10 cellular contexts compared by ENCODE assay signal in genomic region chr21:39613029-39613934, GRCh38. TPM values are rescaled to one million over a fixed set of nuclear protein-coding genes. Genes with fewer than 3 reads are reported as not detected.
A peak's percentile ranks its signal among the peaks of the same experiment; 100 is the strongest.
DNase-seq lines count a peak whose midpoint lies in the region; ATAC-seq, FAIRE-seq and TF ChIP-seq lines count a peak whose summit lies in the region.
"Had no signal": no experiment of that assay in that cellular context is flagged by ENCODE, and none has a peak within 500 bp of the region (broad histone marks: within the 10 kb centered on the region; RNA-seq: fewer than 3 reads in every experiment).

No MANE protein-coding gene starts in this region.

- DNase-seq in astrocyte (ENCODE audit: low read depth) (peak; percentile 25), OCI-LY7 (ENCODE audit: low spot score) (no peak), NOMO-1 treated with DMSO at 0.1 percent for 48 hours (lab: John Stamatoyannopoulos, UW; ENCODE audit: unreplicated experiment) (no peak)
- DNase-seq: activated gamma-delta T cell treated with Interleukin-2 at 50 U/mL for 16 hours had no signal

- H3K27ac Mint-ChIP-seq in astrocyte (ENCODE audit: unreplicated experiment) = no peak overlapping the region

- H3K4me3 ChIP-seq in HUES6 (ENCODE audit: low read depth, low read length) (peak overlapping the region; percentile 81), astrocyte (ENCODE audit: insufficient read depth, low read depth, low read length) (peak overlapping the region; percentile 71), iPS-18c (ENCODE audit: insufficient read depth, low read depth, low read length) (peak overlapping the region; percentile 78), skeletal muscle satellite cell (ENCODE audit: low read length) (peak overlapping the region; percentile 72), OCI-LY7 (ENCODE audit: low read depth, low read length, poor library complexity, severe bottlenecking) (no peak overlapping the region)

- H2AFZ ChIP-seq in astrocyte (ENCODE audit: low read depth, low read length) (peak overlapping the region; percentile 94), OCI-LY7 (ENCODE audit: low read length) (no peak overlapping the region)

- peaks cover 13% of the 10 kb centered on the region for H3K27me3 Mint-ChIP-seq in astrocyte (ENCODE audit: low read depth, unreplicated experiment)

- H3K9me3 Mint-ChIP-seq in astrocyte (ENCODE audit: unreplicated experiment) = no peaks in the 10 kb centered on the region

- BruUV-seq in OCI-LY7 (replicated peaks; lab: Mats Ljungman, UMichigan) = no TSS peak

- H3K27ac ChIP-seq in HUES6 (ENCODE audit: low read depth, low read length) = peak overlapping the region; percentile 3; the same call in 1 of the 2 replicates
- no peak overlapping the region for H3K27ac ChIP-seq in astrocyte (ENCODE audit: low read depth, low read length)
- H3K27ac ChIP-seq in OCI-LY7 (ENCODE audit: low read depth, low read length, poor library complexity, severe bottlenecking) = no peak overlapping the region

- intact Hi-C loops in OCI-LY7 (cut with micrococcal nuclease; ENCODE audit: unreplicated experiment) = no loop called here

- TF ChIP-seq CTCF in astrocyte (IDR thresholded peaks at IDR 0.05; ENCODE audit: insufficient read depth, low read depth, low read length) (no peak), OCI-LY7 (conservative IDR thresholded peaks at IDR 0.05; ENCODE audit: low read length) (no peak)

- POLR2A ChIA-PET in OCI-LY7 (lab: Charles Lee) = interaction anchor here (0.9 kb wide), 1 partner anchor 99 kb away, joined by 3 read pairs; no protein-coding TSS in a partner anchor

- peaks cover 35% of the 10 kb centered on the region for H3K4me1 ChIP-seq in HUES6 (ENCODE audit: control insufficient read depth, insufficient read depth, low read length)
- peaks cover 27% of the 10 kb centered on the region for H3K4me1 ChIP-seq in astrocyte (ENCODE audit: insufficient read depth, low read length)
- peaks cover 13% of the 10 kb centered on the region for H3K4me1 ChIP-seq in skeletal muscle satellite cell (ENCODE audit: control insufficient read depth, insufficient read depth, low read length)
- no peaks in the 10 kb centered on the region for H3K4me1 ChIP-seq in OCI-LY7 (ENCODE audit: insufficient read depth, low read length, poor library complexity, severe bottlenecking)

- no peaks in the 10 kb centered on the region for H3K9me2 ChIP-seq in OCI-LY7 (ENCODE audit: insufficient read depth, low read length)

- H3K36me3 ChIP-seq in HUES6 (ENCODE audit: control insufficient read depth, insufficient read depth, low read length) (peaks cover 40% of the 10 kb centered on the region), astrocyte (ENCODE audit: insufficient read depth, low read length) (no peaks in the 10 kb centered on the region), skeletal muscle satellite cell (ENCODE audit: insufficient read depth, low read length) (no peaks in the 10 kb centered on the region), OCI-LY7 (ENCODE audit: insufficient read depth, low read length) (no peaks in the 10 kb centered on the region)

- H3K79me2 ChIP-seq in astrocyte (ENCODE audit: insufficient read depth, low read length) (no peaks in the 10 kb centered on the region), OCI-LY7 (ENCODE audit: insufficient read depth, low read depth, low read length) (no peaks in the 10 kb centered on the region)

- H4K20me1 ChIP-seq in astrocyte (ENCODE audit: insufficient read depth, low read length) (no peaks in the 10 kb centered on the region), OCI-LY7 (ENCODE audit: insufficient read depth, low read length) (no peaks in the 10 kb centered on the region)

- H3K4me3 Mint-ChIP-seq in astrocyte (ENCODE audit: unreplicated experiment) = peak overlapping the region; percentile 89

- H3K9ac ChIP-seq in HUES6 (ENCODE audit: low read length) = peak overlapping the region; percentile 85
- peak overlapping the region; percentile 76 for H3K9ac ChIP-seq in astrocyte (ENCODE audit: low read length)
- peak overlapping the region; percentile 61 for H3K9ac ChIP-seq in skeletal muscle satellite cell (ENCODE audit: low read depth, low read length)

- CTCF ChIA-PET in OCI-LY7 (lab: Charles Lee; ENCODE audit: unreplicated experiment) = no interaction called here

- H3K27me3 ChIP-seq in HUES6 (ENCODE audit: control insufficient read depth, insufficient read depth, low read length) (no peaks in the 10 kb centered on the region), astrocyte (ENCODE audit: insufficient read depth, low read length) (no peaks in the 10 kb centered on the region), skeletal muscle satellite cell (ENCODE audit: control insufficient read depth, insufficient read depth, low read length) (peaks cover 31% of the 10 kb centered on the region)

- ATAC-seq in GM18907 (IDR thresholded peaks at IDR 0.05; ENCODE audit: unreplicated experiment) (no peak), HG03139 (IDR thresholded peaks at IDR 0.05; ENCODE audit: unreplicated experiment) (no peak)
- ATAC-seq: esophagus mucosa had no signal

- H3K4me1 Mint-ChIP-seq in astrocyte (ENCODE audit: low read depth, unreplicated experiment) = peaks cover 18% of the 10 kb centered on the region

- H3K9me3 ChIP-seq in HUES6 (ENCODE audit: control insufficient read depth, insufficient read depth, low read depth, low read length) (peaks cover 4% of the 10 kb centered on the region; the same call in 1 of the 2 replicates), astrocyte (ENCODE audit: insufficient read depth, low read depth, low read length) (no peaks in the 10 kb centered on the region), iPS-18c (ENCODE audit: control insufficient read depth, insufficient read depth, low read length) (no peaks in the 10 kb centered on the region), skeletal muscle satellite cell (replicated peaks; ENCODE audit: low read length) (no peaks in the 10 kb centered on the region), OCI-LY7 (ENCODE audit: low read length) (no peaks in the 10 kb centered on the region)

- peak overlapping the region; percentile 87 for H3K4me2 ChIP-seq in astrocyte (ENCODE audit: low read length)
- peak overlapping the region; percentile 87 for H3K4me2 ChIP-seq in skeletal muscle satellite cell (ENCODE audit: low read length)
- H3K4me2 ChIP-seq in OCI-LY7 (ENCODE audit: low read length) = no peak overlapping the region

- no peaks in the 10 kb centered on the region for H3K36me3 Mint-ChIP-seq in astrocyte (ENCODE audit: low read depth, unreplicated experiment)

- no peak for FAIRE-seq in astrocyte (lab: Jason Lieb, UNC)

RNA-seq across cellular contexts. Expression of gene B3GALT5, which starts 0.5 kb away (rescaled TPM):
- total RNA-seq in astrocyte (2.2 and 2.5 TPM in 2 replicates), OCI-LY7 (2022) (not detected in 2 replicates)
- total RNA-seq in skeletal muscle satellite cell (2012; rRNA removed) = not detected in 2 replicates
- total RNA-seq in OCI-LY7 (2014; rRNA removed; shearing (Covaris generic)) = not detected in 2 replicates
